8 cellular contexts compared by ENCODE assay signal in the genomic region with DNA sequence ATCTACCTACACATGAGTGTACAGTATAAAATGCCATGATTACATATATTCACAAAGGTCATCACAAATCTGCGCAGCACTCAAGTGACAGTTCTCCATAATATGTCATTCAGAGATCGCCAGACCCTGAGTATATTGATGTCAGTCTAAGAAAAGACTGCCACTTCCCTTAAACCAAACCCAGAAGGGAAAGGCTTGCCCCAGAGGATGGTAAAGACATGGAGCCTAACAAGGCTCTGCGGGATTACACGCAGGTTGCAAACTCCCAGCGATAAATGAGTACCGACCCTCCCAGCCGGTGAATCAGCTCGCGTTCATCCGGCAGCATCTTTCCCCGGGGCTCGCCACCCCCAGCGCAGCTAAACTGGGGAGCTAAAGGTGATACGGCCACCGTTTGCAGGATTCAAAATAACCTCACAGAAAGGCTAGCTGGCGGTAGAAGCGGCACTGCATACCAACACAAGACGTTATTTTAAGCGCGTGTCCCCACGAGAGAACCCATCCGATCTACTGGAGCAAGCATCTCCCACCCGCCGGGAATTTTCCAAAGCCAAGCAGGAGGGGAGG. TPM values are rescaled to one million over a fixed set of nuclear protein-coding genes. Genes with fewer than 3 reads are reported as not detected.
DNase-seq lines count a peak whose midpoint lies in the region; ATAC-seq and TF ChIP-seq lines count a peak whose summit lies in the region.

No MANE protein-coding gene starts in this region.

- no peaks in the 10 kb centered on the region for H3K9me3 Mint-ChIP-seq in activated T-cell treated with anti-CD3 and anti-CD28 coated beads, Interleukin-2, amount 50 U/mL, for 72 hours
- no peaks in the 10 kb centered on the region for H3K9me3 Mint-ChIP-seq in natural killer cell treated with Interleukin-12 subunit alpha and Interleukin-12 subunit beta and Interleukin-15 and Interleukin-18, amount 100 ng/mL, for 72 hours

- H3K4me3 Mint-ChIP-seq in activated T-cell treated with anti-CD3 and anti-CD28 coated beads, Interleukin-2, amount 50 U/mL, for 72 hours, result peak overlapping the region; percentile 95 to 97
- H3K4me3 Mint-ChIP-seq in natural killer cell treated with Interleukin-12 subunit alpha and Interleukin-12 subunit beta and Interleukin-15 and Interleukin-18, amount 100 ng/mL, for 72 hours, result peak overlapping the region; percentile 90

- no peaks in the 10 kb centered on the region for H3K27me3 ChIP-seq in BJ (ENCODE audit: control insufficient read depth, insufficient read depth, low read length)
- no peaks in the 10 kb centered on the region for H3K27me3 ChIP-seq in fibroblast of lung (ENCODE audit: control insufficient read depth, insufficient read depth, low read length)

- H2AFZ ChIP-seq in fibroblast of lung (ENCODE audit: low read length), result peak overlapping the region; percentile 73

- H3K27ac ChIP-seq in fibroblast of lung (ENCODE audit: insufficient read depth, low read length), result peak overlapping the region; percentile 53
- H3K27ac ChIP-seq in temporal lobe (ENCODE audit: low read depth, low read length), result peak overlapping the region; percentile 77

- H3K9ac ChIP-seq in fibroblast of lung (ENCODE audit: insufficient read depth, low read length), result peak overlapping the region; percentile 65

- no peaks in the 10 kb centered on the region for H4K20me1 ChIP-seq in fibroblast of lung (ENCODE audit: control insufficient read depth, extremely low read depth, insufficient read depth, low read length)

- H3K36me3 ChIP-seq in BJ (ENCODE audit: control insufficient read depth, insufficient read depth, low read length) (no peaks in the 10 kb centered on the region), fibroblast of lung (ENCODE audit: control insufficient read depth, insufficient read depth, low read length) (no peaks in the 10 kb centered on the region)

- H3K4me3 ChIP-seq in BJ (ENCODE audit: low read depth, low read length), result peak overlapping the region; percentile 75
- peak overlapping the region; percentile 79 to 90 (median 80) for H3K4me3 ChIP-seq in fibroblast of lung (replicated peaks in 1 of 4; ENCODE audit: control extremely low read depth in 1 of 4, insufficient read depth in 1 of 4, low read depth in 3 of 4, low read length in 4 of 4)

- DNase-seq in BJ (ENCODE audit: low read depth) (no peak), NCI-H2227 (lab: John Stamatoyannopoulos, UW; ENCODE audit: unreplicated experiment) (peak; percentile 54), fibroblast of lung (ENCODE audit: low read depth in 2 of 2) (peak; percentile 28 to 35)
- peak; percentile 64 for DNase-seq in activated T-cell treated with anti-CD3 and anti-CD28 coated beads, Interleukin-2, amount 50 U/mL, for 72 hours
- DNase-seq in natural killer cell treated with Interleukin-12 subunit alpha and Interleukin-12 subunit beta and Interleukin-15 and Interleukin-18, amount 100 ng/mL, for 72 hours (ENCODE audit: low spot score), result no peak

- POLR2A ChIA-PET in BJ (lab: Charles Lee), result no interaction called here

- H3K36me3 Mint-ChIP-seq in activated T-cell treated with anti-CD3 and anti-CD28 coated beads, Interleukin-2, amount 50 U/mL, for 72 hours (ENCODE audit: insufficient read depth in 2 of 2), result no peaks in the 10 kb centered on the region
- H3K36me3 Mint-ChIP-seq in natural killer cell treated with Interleukin-12 subunit alpha and Interleukin-12 subunit beta and Interleukin-15 and Interleukin-18, amount 100 ng/mL, for 72 hours, result no peaks in the 10 kb centered on the region

- peak overlapping the region; percentile 61 for H3K4me2 ChIP-seq in fibroblast of lung (ENCODE audit: extremely low read depth, insufficient read depth, low read length)

- no peaks in the 10 kb centered on the region for H3K4me1 ChIP-seq in fibroblast of lung (ENCODE audit: control insufficient read depth, extremely low read depth, insufficient read depth, low read length)

- no peaks in the 10 kb centered on the region for H3K9me3 ChIP-seq in fibroblast of lung (ENCODE audit: control insufficient read depth, insufficient read depth, low read depth, low read length)

- peaks cover 12% of the 10 kb centered on the region for H3K27me3 Mint-ChIP-seq in activated T-cell treated with anti-CD3 and anti-CD28 coated beads, Interleukin-2, amount 50 U/mL, for 72 hours (ENCODE audit: low read depth)
- H3K27me3 Mint-ChIP-seq in natural killer cell treated with Interleukin-12 subunit alpha and Interleukin-12 subunit beta and Interleukin-15 and Interleukin-18, amount 100 ng/mL, for 72 hours, result peaks cover 3 to 11% of the 10 kb centered on the region in 2 donors

- peak overlapping the region; percentile 88 for H3K27ac Mint-ChIP-seq in activated T-cell treated with anti-CD3 and anti-CD28 coated beads, Interleukin-2, amount 50 U/mL, for 72 hours
- peak overlapping the region; percentile 78 to 87 for H3K27ac Mint-ChIP-seq in natural killer cell treated with Interleukin-12 subunit alpha and Interleukin-12 subunit beta and Interleukin-15 and Interleukin-18, amount 100 ng/mL, for 72 hours

- ATAC-seq in GM21423 (IDR thresholded peaks at IDR 0.05; ENCODE audit: unreplicated experiment) (peak; percentile 11), GM18517 (IDR thresholded peaks at IDR 0.05; ENCODE audit: unreplicated experiment) (no peak)
- ATAC-seq in activated T-cell treated with anti-CD3 and anti-CD28 coated beads, Interleukin-2, amount 50 U/mL, for 72 hours (replicated peaks in 1 of 2), result peak; percentile 10 to 17
- ATAC-seq in natural killer cell treated with Interleukin-12 subunit alpha and Interleukin-12 subunit beta and Interleukin-15 and Interleukin-18, amount 100 ng/mL, for 72 hours, result no peak

- H3K4me1 Mint-ChIP-seq in activated T-cell treated with anti-CD3 and anti-CD28 coated beads, Interleukin-2, amount 50 U/mL, for 72 hours (ENCODE audit: low read depth), result peaks cover 23% of the 10 kb centered on the region
- H3K4me1 Mint-ChIP-seq in natural killer cell treated with Interleukin-12 subunit alpha and Interleukin-12 subunit beta and Interleukin-15 and Interleukin-18, amount 100 ng/mL, for 72 hours (ENCODE audit: low read depth in 2 of 2), result peaks cover 30% of the 10 kb centered on the region in 2 donors

- TF ChIP-seq CTCF in BJ (IDR thresholded peaks at IDR 0.05; ENCODE audit: insufficient read depth, low read depth, low read length) (no peak), fibroblast of lung (conservative IDR thresholded peaks at IDR 0.05 in 1 of 2, IDR thresholded peaks at IDR 0.05 in 1 of 2; ENCODE audit: low read depth in 1 of 2, low read length in 2 of 2) (no peak)

- peaks cover 27% of the 10 kb centered on the region for H3K79me2 ChIP-seq in fibroblast of lung (ENCODE audit: control insufficient read depth, insufficient read depth, low read length)

- CTCF ChIA-PET in BJ (lab: Yijun Ruan, JAX), result interaction anchor here (0.9 to 1.2 kb wide), 3 partner anchors 206 to 449 kb away, joined by 3 read pairs; no protein-coding TSS in a partner anchor

RNA-seq across cellular contexts. Expression of a gene that starts 0.7 kb away (rescaled TPM):
- polyA plus RNA-seq in BJ (2011; rRNA removed) (38.3 and 39.6 TPM in 2 replicates), fibroblast of lung (32.9 and 55.8 TPM in 2 replicates)
- 48.8 and 72.5 TPM in 2 replicates for polyA minus RNA-seq in BJ (2011; rRNA and poly(A)+ RNA removed)
- total RNA-seq in activated T-cell treated with anti-CD3 and anti-CD28 coated beads, Interleukin-2, amount 50 U/mL, for 72 hours, result 10 to 100 TPM; 29.6 to 37.2 TPM
- total RNA-seq in fibroblast of lung (24.4 and 41.9 TPM in 2 replicates), temporal lobe (126 TPM)
- 19.9 and 28.2 TPM in 2 replicates for polyA plus RNA-seq in fibroblast of lung (2012)
- polyA minus RNA-seq in fibroblast of lung (ENCODE audit: low replicate concordance), result 54.7 and 60.9 TPM in 2 replicates
- 10 to 100 TPM; 42.4 to 49.5 TPM for total RNA-seq in natural killer cell treated with Interleukin-12 subunit alpha and Interleukin-12 subunit beta and Interleukin-15 and Interleukin-18, amount 100 ng/mL, for 72 hours

RNA-seq across cellular contexts. Expression of a gene that starts 40.8 kb away (rescaled TPM):
- polyA plus RNA-seq in BJ (2011; rRNA removed) (29.3 and 47.8 TPM in 2 replicates), fibroblast of lung (97.0 and 97.8 TPM in 2 replicates)
- polyA minus RNA-seq in BJ (2011; rRNA and poly(A)+ RNA removed), result 29.7 and 38.0 TPM in 2 replicates
- total RNA-seq in activated T-cell treated with anti-CD3 and anti-CD28 coated beads, Interleukin-2, amount 50 U/mL, for 72 hours, result 100 to 1,000 TPM; 128 to 143 TPM
- total RNA-seq in fibroblast of lung (63.4 and 65.9 TPM in 2 replicates), temporal lobe (149 TPM)
- 53.2 and 53.6 TPM in 2 replicates for polyA plus RNA-seq in fibroblast of lung (2012)
- 19.6 and 25.3 TPM in 2 replicates for polyA minus RNA-seq in fibroblast of lung (ENCODE audit: low replicate concordance)
- 100 to 1,000 TPM in 1 of 2 donors, 10 to 100 TPM in 1; 98.0 to 135 TPM for total RNA-seq in natural killer cell treated with Interleukin-12 subunit alpha and Interleukin-12 subunit beta and Interleukin-15 and Interleukin-18, amount 100 ng/mL, for 72 hours

Comparison
In these comparisons a context has a peak if more than half of its experiments do, and no peak if none do; other contexts are left out.
1. DNase-seq: peak in NCI-H2227 (single experiment), activated T-cell treated with anti-CD3 and anti-CD28 coated beads, Interleukin-2, amount 50 U/mL, for 72 hours (2 of 2) and fibroblast of lung (2 of 2); none in BJ (single experiment) and natural killer cell treated with Interleukin-12 subunit alpha and Interleukin-12 subunit beta and Interleukin-15 and Interleukin-18, amount 100 ng/mL, for 72 hours (single experiment).
2. ATAC-seq: peak in GM21423 (single experiment) and activated T-cell treated with anti-CD3 and anti-CD28 coated beads, Interleukin-2, amount 50 U/mL, for 72 hours (2 of 2); none in natural killer cell treated with Interleukin-12 subunit alpha and Interleukin-12 subunit beta and Interleukin-15 and Interleukin-18, amount 100 ng/mL, for 72 hours (0 of 2) and GM18517 (single experiment).